28 cellular contexts compared by ENCODE assay signal in genomic region chr2:26533661-26534060, GRCh38. TPM values are rescaled to one million over a fixed set of nuclear protein-coding genes. Genes with fewer than 3 reads are reported as not detected.
"Had no signal": no experiment of that assay in that cellular context is flagged by ENCODE, and none has a peak within 500 bp of the region (broad histone marks: within the 10 kb centered on the region; RNA-seq: fewer than 3 reads in every experiment).

No MANE protein-coding gene starts in this region.

- H3K4me1 Mint-ChIP-seq: activated B cell treated with CpG ODN at 0.5 μM for 24 hours; activated naive CD4-positive, alpha-beta T cell treated with anti-CD3 and anti-CD28 coated beads, Interleukin-2, amount 50 U/mL, for 24 hours; natural killer cell had no signal

- H3K4me3 ChIP-seq: ascending aorta, left ventricle myocardium inferior, ovary, psoas muscle, right atrium auricular region, thoracic aorta had no signal

- H3K36me3 ChIP-seq: ascending aorta, brain microvascular endothelial cell, left ventricle myocardium inferior, neutrophil, ovary, right atrium auricular region, thoracic aorta had no signal

- ATAC-seq: activated T-cell treated with anti-CD3 and anti-CD28 coated beads, Interleukin-2, amount 50 U/mL, for 72 hours; esophagus mucosa; natural killer cell had no signal

- H3K9me3 Mint-ChIP-seq: activated B cell treated with CpG ODN at 0.5 μM for 24 hours; activated naive CD4-positive, alpha-beta T cell treated with anti-CD3 and anti-CD28 coated beads, Interleukin-2, amount 50 U/mL, for 24 hours; activated T-cell treated with anti-CD3 and anti-CD28 coated beads, Interleukin-2, amount 50 U/mL, for 72 hours; mesothelial cell of epicardium; natural killer cell; type B pancreatic cell had no signal

- H3K27me3 ChIP-seq: ascending aorta, brain microvascular endothelial cell, neutrophil, ovary, right atrium auricular region had no signal

- H3K4me3 Mint-ChIP-seq: activated B cell treated with CpG ODN at 0.5 μM for 24 hours; activated naive CD4-positive, alpha-beta T cell treated with anti-CD3 and anti-CD28 coated beads, Interleukin-2, amount 50 U/mL, for 24 hours; activated T-cell treated with anti-CD3 and anti-CD28 coated beads, Interleukin-2, amount 50 U/mL, for 72 hours; mesothelial cell of epicardium; natural killer cell; type B pancreatic cell had no signal

- H3K27me3 Mint-ChIP-seq: activated naive CD4-positive, alpha-beta T cell treated with anti-CD3 and anti-CD28 coated beads, Interleukin-2, amount 50 U/mL, for 24 hours had no signal

- DNase-seq: activated B cell treated with CpG ODN at 0.5 μM for 24 hours; activated CD4-positive, alpha-beta T cell treated with anti-CD3 and anti-CD28 coated beads for 4 hours; activated CD4-positive, alpha-beta T cell treated with anti-CD3 and anti-CD28 coated beads, Interleukin-2, amount 50 U/mL, for 48 hours; activated CD8-positive, alpha-beta memory T cell treated with anti-CD3 and anti-CD28 coated beads, Interleukin-2, amount 50 U/mL, for 48 hours; activated gamma-delta T cell; activated T-cell treated with anti-CD3 and anti-CD28 coated beads, Interleukin-2, amount 50 U/mL, for 72 hours; brain microvascular endothelial cell; central memory CD4-positive, alpha-beta T cell; effector memory CD4-positive, alpha-beta T cell; foreskin melanocyte; left ventricle myocardium inferior; mammary epithelial cell; natural killer cell; ovary; small intestine; stimulated activated CD4-positive, alpha-beta T cell treated with anti-CD3 and anti-CD28 coated beads, Interleukin-15, amount 100 ng/mL, for 24 hours; stimulated activated naive CD4-positive, alpha-beta T cell had no signal

- H3K27ac ChIP-seq: ascending aorta, brain microvascular endothelial cell, left ventricle myocardium inferior, neutrophil, ovary, psoas muscle, right atrium auricular region, thoracic aorta had no signal

- H3K36me3 Mint-ChIP-seq: activated naive CD4-positive, alpha-beta T cell treated with anti-CD3 and anti-CD28 coated beads, Interleukin-2, amount 50 U/mL, for 24 hours; mesothelial cell of epicardium; natural killer cell; type B pancreatic cell had no signal

- H3K9me3 ChIP-seq: ascending aorta, left ventricle myocardium inferior, neutrophil, ovary, psoas muscle, right atrium auricular region, thoracic aorta had no signal

- H3K4me1 ChIP-seq: ascending aorta had no signal

- FAIRE-seq: colon, endothelial cell of umbilical vein, small intestine had no signal

- H3K27ac Mint-ChIP-seq: activated B cell treated with CpG ODN at 0.5 μM for 24 hours; activated naive CD4-positive, alpha-beta T cell treated with anti-CD3 and anti-CD28 coated beads, Interleukin-2, amount 50 U/mL, for 24 hours; activated T-cell treated with anti-CD3 and anti-CD28 coated beads, Interleukin-2, amount 50 U/mL, for 72 hours; mesothelial cell of epicardium; natural killer cell; type B pancreatic cell had no signal

RNA-seq across cellular contexts. Expression of gene OTOF, which starts 55.7 kb away (rescaled TPM):
- total RNA-seq: activated B cell treated with CpG ODN at 0.5 μM for 24 hours, ascending aorta, esophagus mucosa, left ventricle myocardium inferior, mammary epithelial cell had no signal
- polyA plus RNA-seq: mammary epithelial cell had no signal
